ENCODE assay signal across 25 cellular contexts in genomic region chr13:27851481-27851880, GRCh38. TPM values are rescaled to one million over a fixed set of nuclear protein-coding genes. Genes with fewer than 3 reads are reported as not detected.
"Had no signal": no experiment of that assay in that cellular context is flagged by ENCODE, and none has a peak within 500 bp of the region (broad histone marks: within the 10 kb centered on the region; RNA-seq: fewer than 3 reads in every experiment).

No MANE protein-coding gene starts in this region.

- ATAC-seq: activated CD8-positive, alpha-beta memory T cell treated with anti-CD3 and anti-CD28 coated beads, Interleukin-2, amount 10 ng/mL, durations not matched to agents 7 days and 5 days; T-helper 17 cell; WTC11 had no signal

- DNase-seq: activated CD4-positive, alpha-beta T cell treated with anti-CD3 and anti-CD28 coated beads for 48 hours; activated CD4-positive, alpha-beta T cell treated with anti-CD3 and anti-CD28 coated beads, Interleukin-2, amount 50 U/mL, for 48 hours; activated CD4-positive, CD25-positive, alpha-beta regulatory T cell treated with anti-CD3 and anti-CD28 coated beads, Interleukin-2, amount 50 U/mL, for 72 hours; activated CD8-positive, alpha-beta memory T cell treated with anti-CD3 and anti-CD28 coated beads, Interleukin-2, amount 10 ng/mL, durations not matched to agents 7 days and 5 days; activated effector memory CD4-positive, alpha-beta T cell treated with Interleukin-2 at 50 U/mL for 16 hours; activated naive CD4-positive, alpha-beta T cell treated with Interleukin-2 at 50 U/mL for 16 hours; activated T-cell treated with anti-CD3 and anti-CD28 coated beads, Interleukin-2, amount 50 U/mL, for 24 hours; amygdala; cerebellar nuclear complex; KG1; NCI-H1048; NCI-H146; NCI-H187 treated with DMSO at 0.1 percent for 48 hours; NCI-H2081 treated with DMSO at 0.1 percent for 48 hours; NCI-H446; NCI-H524; NCI-H82; SIG-M5; T-helper 17 cell; T-helper 9 cell had no signal

RNA-seq across cellular contexts. Expression of gene GSX1, which starts 59.2 kb away (rescaled TPM):
- total RNA-seq: activated CD8-positive, alpha-beta memory T cell treated with anti-CD3 and anti-CD28 coated beads, Interleukin-2, amount 10 ng/mL, durations not matched to agents 7 days and 5 days; activated T-helper 1 cell treated with anti-CD3 and anti-CD28 coated beads, Interleukin-12 subunit alpha, Interleukin-12 subunit beta, Interleukin-2, Interleukin-4 antibody, amounts not matched to agents 30 ng/mL and 10 ng/mL and 1 ng/mL, durations not matched to agents 14 hours and 24 hours and 36 hours; cardiac septum; LHCN-M2; M059J; T-helper 17 cell; WTC11 had no signal
